Comparison of ENCODE assay signal across 27 cellular contexts in genomic region chr11:41056892-41057569, GRCh38.
"Had no signal": no experiment of that assay in that cellular context is flagged by ENCODE, and none has a peak within 500 bp of the region (broad histone marks: within the 10 kb centered on the region; RNA-seq: fewer than 3 reads in every experiment).

No MANE protein-coding gene starts in this region.

- H3K9ac ChIP-seq: parathyroid adenoma had no signal

- H3K4me1 Mint-ChIP-seq: central memory CD8-positive, alpha-beta T cell; mesothelial cell of epicardium; naive B cell; neural crest cell had no signal

- H3K27me3 ChIP-seq: esophagus squamous epithelium, left lung, stomach, thyroid gland had no signal

- H3K27ac Mint-ChIP-seq: effector memory CD8-positive, alpha-beta T cell; mesothelial cell of epicardium; naive B cell; natural killer cell treated with Interleukin-12 subunit alpha and Interleukin-12 subunit beta and Interleukin-15 and Interleukin-18, amount 100 ng/mL, for 72 hours had no signal

- H3K27ac ChIP-seq: coronary artery, esophagus squamous epithelium, left lung, parathyroid adenoma, prostate gland, skin epidermis, stomach, thyroid gland had no signal

- H3K4me3 Mint-ChIP-seq: central memory CD8-positive, alpha-beta T cell; effector memory CD8-positive, alpha-beta T cell; mesothelial cell of epicardium; naive B cell; natural killer cell treated with Interleukin-12 subunit alpha and Interleukin-12 subunit beta and Interleukin-15 and Interleukin-18, amount 100 ng/mL, for 72 hours; neural crest cell had no signal

- H3K4me3 ChIP-seq: coronary artery, esophagus squamous epithelium, left lung, mucosa of descending colon, prostate gland, skin epidermis, stomach, thyroid gland had no signal

- FAIRE-seq: endometrium, urothelium cell line had no signal

- H3K27me3 Mint-ChIP-seq: central memory CD8-positive, alpha-beta T cell; effector memory CD8-positive, alpha-beta T cell; naive B cell; natural killer cell treated with Interleukin-12 subunit alpha and Interleukin-12 subunit beta and Interleukin-15 and Interleukin-18, amount 100 ng/mL, for 72 hours had no signal

- H3K79me2 ChIP-seq: parathyroid adenoma had no signal

- H3K9me3 ChIP-seq: esophagus squamous epithelium, left lung, prostate gland, stomach, thyroid gland had no signal

- DNase-seq: effector memory CD8-positive, alpha-beta T cell; erythroblast; esophagus squamous epithelium; foreskin melanocyte; head of caudate nucleus; left cardiac atrium; mesenchymal stem cell; naive B cell; stimulated activated CD4-positive, alpha-beta T cell treated with anti-CD3 and anti-CD28 coated beads, Interleukin-15, amount 100 ng/mL, for 24 hours; stimulated activated CD4-positive, alpha-beta T cell treated with anti-CD3 and anti-CD28 coated beads, Interleukin-2, amount 100 ng/mL, for 48 hours; stimulated activated naive CD4-positive, alpha-beta T cell treated with Interleukin-2 at 50 U/mL for 16 hours; stomach; thyroid gland; trophoblast cell had no signal

- H3K9me3 Mint-ChIP-seq: neural crest cell had no signal

- ATAC-seq: effector memory CD8-positive, alpha-beta T cell; left cardiac atrium; left lung; mucosa of descending colon; natural killer cell treated with Interleukin-12 subunit alpha and Interleukin-12 subunit beta and Interleukin-15 and Interleukin-18, amount 100 ng/mL, for 72 hours; right cardiac atrium had no signal

- H3K36me3 Mint-ChIP-seq: mesothelial cell of epicardium, naive B cell had no signal

- H2AFZ ChIP-seq: parathyroid adenoma had no signal

- H3K4me1 ChIP-seq: esophagus squamous epithelium, left lung, parathyroid adenoma, prostate gland, stomach had no signal

- H3K36me3 ChIP-seq: esophagus squamous epithelium, left lung, prostate gland, stomach, thyroid gland had no signal
